ENCODE assay signal across 15 cellular contexts in genomic region chr3:42739401-42740158, GRCh38. TPM values are rescaled to one million over a fixed set of nuclear protein-coding genes. Genes with fewer than 3 reads are reported as not detected.
DNase-seq lines count a peak whose midpoint lies in the region; ATAC-seq and TF ChIP-seq lines count a peak whose summit lies in the region.
"Had no signal": no experiment of that assay in that cellular context is flagged by ENCODE, and none has a peak within 500 bp of the region (broad histone marks: within the 10 kb centered on the region; RNA-seq: fewer than 3 reads in every experiment).

No MANE protein-coding gene starts in this region.

- H3K27ac Mint-ChIP-seq in natural killer cell treated with Interleukin-12 subunit alpha and Interleukin-12 subunit beta and Interleukin-15 and Interleukin-18, amount 100 ng/mL, for 72 hours: no peak overlapping the region
- H3K27ac Mint-ChIP-seq in natural killer cell: no peak overlapping the region

- DNase-seq in natural killer cell treated with Interleukin-12 subunit alpha and Interleukin-12 subunit beta and Interleukin-15 and Interleukin-18, amount 100 ng/mL, for 72 hours (ENCODE audit: low spot score): no peak
- DNase-seq in natural killer cell: no peak
- peak in 1 of 2 donors; percentile 82 for DNase-seq in cardiac muscle cell (ENCODE audit: low read depth in 1 of 2, low spot score in 1 of 2)
- peak; percentile 70 for DNase-seq in occipital lobe (lab: John Stamatoyannopoulos, UW)
- DNase-seq in aorta: peak in 1 of 2 donors; percentile 62
- DNase-seq in NCI-H146 treated with DMSO at 0.1 percent for 48 hours (lab: John Stamatoyannopoulos, UW; ENCODE audit: unreplicated experiment): no peak
- DNase-seq in dedifferentiated amniotic fluid mesenchymal stem cell (ENCODE audit: extremely low spot score): no peak
- DNase-seq: ACHN; activated T-cell treated with anti-CD3 and anti-CD28 coated beads, Interleukin-2, amount 50 U/mL, for 48 hours; NCI-H1105 treated with DMSO at 0.1 percent for 48 hours; NCI-H82; stimulated activated CD4-positive, alpha-beta T cell treated with anti-CD3 and anti-CD28 coated beads, Interleukin-15, amount 100 ng/mL, for 24 hours had no signal

- intact Hi-C loops in natural killer cell (cut with micrococcal nuclease) (no loop called here), aorta (cut with DNase I) (loop anchor here (10.0 kb wide), 2 partner anchors 55 to 155 kb away; partner anchors contain the start of genes KLHL40 (in 1 of the 2) and SEC22C (in 1 of the 2))

- no peaks in the 10 kb centered on the region for H3K36me3 ChIP-seq in cardiac muscle cell
- H3K36me3 ChIP-seq in aorta (ENCODE audit: control insufficient read depth in 1 of 2, insufficient read depth in 2 of 2, low read length in 1 of 2): no peaks in the 10 kb centered on the region
- H3K36me3 ChIP-seq: breast epithelium had no signal

- H3K27ac ChIP-seq in cardiac muscle cell: peak overlapping the region; percentile 73
- peak overlapping the region in 1 of 2 donors; percentile 39 for H3K27ac ChIP-seq in aorta (ENCODE audit: low read depth in 1 of 2, low read length in 2 of 2)
- H3K27ac ChIP-seq: breast epithelium had no signal

- H3K4me3 ChIP-seq in cardiac muscle cell: no peak overlapping the region
- H3K4me3 ChIP-seq in aorta (ENCODE audit: low read length in 2 of 2): no peak overlapping the region
- H3K4me3 ChIP-seq: breast epithelium had no signal

- H3K9me3 ChIP-seq in cardiac muscle cell (ENCODE audit: low read depth) (no peaks in the 10 kb centered on the region), aorta (ENCODE audit: control insufficient read depth, low read length) (no peaks in the 10 kb centered on the region)
- H3K9me3 ChIP-seq: breast epithelium had no signal

- no peak overlapping the region for H3K4me3 Mint-ChIP-seq in natural killer cell treated with Interleukin-12 subunit alpha and Interleukin-12 subunit beta and Interleukin-15 and Interleukin-18, amount 100 ng/mL, for 72 hours
- H3K4me3 Mint-ChIP-seq in natural killer cell: no peak overlapping the region
- H3K4me3 Mint-ChIP-seq: naive thymus-derived CD4-positive, alpha-beta T cell had no signal

- ATAC-seq in natural killer cell treated with Interleukin-12 subunit alpha and Interleukin-12 subunit beta and Interleukin-15 and Interleukin-18, amount 100 ng/mL, for 72 hours: peak; percentile 26 to 50
- no peak for ATAC-seq in natural killer cell
- ATAC-seq in aorta (ENCODE audit: low FRiP score): peak; percentile 80
- no peak for ATAC-seq in HG02938 (IDR thresholded peaks at IDR 0.05; ENCODE audit: unreplicated experiment)
- ATAC-seq: naive thymus-derived CD4-positive, alpha-beta T cell had no signal

- H3K27me3 Mint-ChIP-seq in natural killer cell treated with Interleukin-12 subunit alpha and Interleukin-12 subunit beta and Interleukin-15 and Interleukin-18, amount 100 ng/mL, for 72 hours: peaks cover 0 to 3% of the 10 kb centered on the region in 2 donors
- peaks cover 3 to 7% of the 10 kb centered on the region in 2 donors for H3K27me3 Mint-ChIP-seq in natural killer cell (ENCODE audit: low read depth in 2 of 2)

- no peak for TF ChIP-seq CTCF in natural killer cell (IDR thresholded peaks at IDR 0.05)
- no peak for TF ChIP-seq CTCF in cardiac muscle cell (IDR thresholded peaks at IDR 0.05; ENCODE audit: low read depth, low read length)

- H3K4me1 Mint-ChIP-seq in natural killer cell treated with Interleukin-12 subunit alpha and Interleukin-12 subunit beta and Interleukin-15 and Interleukin-18, amount 100 ng/mL, for 72 hours (ENCODE audit: low read depth in 2 of 2): no peaks in the 10 kb centered on the region
- H3K4me1 Mint-ChIP-seq in natural killer cell: no peaks in the 10 kb centered on the region

- no peaks in the 10 kb centered on the region for H3K9me3 Mint-ChIP-seq in natural killer cell treated with Interleukin-12 subunit alpha and Interleukin-12 subunit beta and Interleukin-15 and Interleukin-18, amount 100 ng/mL, for 72 hours
- no peaks in the 10 kb centered on the region for H3K9me3 Mint-ChIP-seq in natural killer cell

- H3K27me3 ChIP-seq in cardiac muscle cell (no peaks in the 10 kb centered on the region), aorta (ENCODE audit: control insufficient read depth in 1 of 2, insufficient read depth in 2 of 2, low read length in 1 of 2) (no peaks in the 10 kb centered on the region)
- H3K27me3 ChIP-seq: breast epithelium had no signal

- 36 to 54% methylated on average over 10 to 12 of the region's 12 CpGs for WGBS in aorta, 2 donors

- H3K4me1 ChIP-seq in cardiac muscle cell (ENCODE audit: low read depth) (peaks cover 10% of the 10 kb centered on the region), aorta (ENCODE audit: control insufficient read depth in 1 of 2, insufficient read depth in 2 of 2, low read length in 2 of 2) (no peaks in the 10 kb centered on the region)
- H3K4me1 ChIP-seq: breast epithelium had no signal

- H3K36me3 Mint-ChIP-seq in natural killer cell treated with Interleukin-12 subunit alpha and Interleukin-12 subunit beta and Interleukin-15 and Interleukin-18, amount 100 ng/mL, for 72 hours: no peaks in the 10 kb centered on the region
- no peaks in the 10 kb centered on the region for H3K36me3 Mint-ChIP-seq in natural killer cell
- H3K36me3 Mint-ChIP-seq: naive thymus-derived CD4-positive, alpha-beta T cell had no signal

RNA-seq across cellular contexts. Expression of gene CCDC13, which starts 33.5 kb away (rescaled TPM):
- total RNA-seq in natural killer cell treated with Interleukin-12 subunit alpha and Interleukin-12 subunit beta and Interleukin-15 and Interleukin-18, amount 100 ng/mL, for 72 hours: 1 to 10 TPM; 1.0 to 1.2 TPM
- total RNA-seq in natural killer cell (under 1 TPM; 0.35 to 0.88 (median 0.47) TPM), cardiac muscle cell (1.5 and 3.3 TPM in 2 replicates), occipital lobe (3.6 TPM), aorta (1 to 10 TPM; 1.3 to 2.5 TPM)
- polyA plus RNA-seq in cardiac muscle cell (2.8 and 3.1 TPM in 2 replicates), aorta (1 to 10 TPM; 1.2 to 3.1 TPM)
- polyA plus RNA-seq: naive thymus-derived CD4-positive, alpha-beta T cell had no signal

RNA-seq across cellular contexts. Expression of gene HHATL, which starts 37.0 kb away (rescaled TPM):
- not detected for total RNA-seq in natural killer cell treated with Interleukin-12 subunit alpha and Interleukin-12 subunit beta and Interleukin-15 and Interleukin-18, amount 100 ng/mL, for 72 hours
- not detected for total RNA-seq in natural killer cell
- 4.6 and 7.8 TPM in 2 replicates for total RNA-seq in cardiac muscle cell
- 8.1 and 17.4 TPM in 2 replicates for polyA plus RNA-seq in cardiac muscle cell
- not detected for total RNA-seq in occipital lobe
- not detected for total RNA-seq in aorta
- 1 to 10 TPM; 1.4 to 1.5 TPM for polyA plus RNA-seq in aorta
- total RNA-seq: naive thymus-derived CD4-positive, alpha-beta T cell had no signal
- polyA plus RNA-seq: naive thymus-derived CD4-positive, alpha-beta T cell had no signal

RNA-seq across cellular contexts. Expression of gene KLHL40, which starts 54.2 kb away (rescaled TPM):
- total RNA-seq in natural killer cell treated with Interleukin-12 subunit alpha and Interleukin-12 subunit beta and Interleukin-15 and Interleukin-18, amount 100 ng/mL, for 72 hours: not detected
- total RNA-seq in natural killer cell: not detected
- 0.14 and 0.39 TPM in 2 replicates for total RNA-seq in cardiac muscle cell
- polyA plus RNA-seq in cardiac muscle cell: 0.39 and 0.66 TPM in 2 replicates
- total RNA-seq in occipital lobe: not detected
- total RNA-seq in aorta: not detected
- polyA plus RNA-seq in aorta: under 1 TPM in 1 of 2 donors, not detected in 1; 0.26 TPM
- total RNA-seq: breast epithelium; naive thymus-derived CD4-positive, alpha-beta T cell had no signal
- polyA plus RNA-seq: naive thymus-derived CD4-positive, alpha-beta T cell had no signal

Comparison
In these comparisons a context has a peak if more than half of its experiments do, and no peak if none do; other contexts are left out.
1. ATAC-seq: peak in natural killer cell treated with Interleukin-12 subunit alpha and Interleukin-12 subunit beta and Interleukin-15 and Interleukin-18, amount 100 ng/mL, for 72 hours (2 of 2) and aorta (single experiment); none in natural killer cell (0 of 3) and HG02938 (single experiment).